In the genomic region with DNA sequence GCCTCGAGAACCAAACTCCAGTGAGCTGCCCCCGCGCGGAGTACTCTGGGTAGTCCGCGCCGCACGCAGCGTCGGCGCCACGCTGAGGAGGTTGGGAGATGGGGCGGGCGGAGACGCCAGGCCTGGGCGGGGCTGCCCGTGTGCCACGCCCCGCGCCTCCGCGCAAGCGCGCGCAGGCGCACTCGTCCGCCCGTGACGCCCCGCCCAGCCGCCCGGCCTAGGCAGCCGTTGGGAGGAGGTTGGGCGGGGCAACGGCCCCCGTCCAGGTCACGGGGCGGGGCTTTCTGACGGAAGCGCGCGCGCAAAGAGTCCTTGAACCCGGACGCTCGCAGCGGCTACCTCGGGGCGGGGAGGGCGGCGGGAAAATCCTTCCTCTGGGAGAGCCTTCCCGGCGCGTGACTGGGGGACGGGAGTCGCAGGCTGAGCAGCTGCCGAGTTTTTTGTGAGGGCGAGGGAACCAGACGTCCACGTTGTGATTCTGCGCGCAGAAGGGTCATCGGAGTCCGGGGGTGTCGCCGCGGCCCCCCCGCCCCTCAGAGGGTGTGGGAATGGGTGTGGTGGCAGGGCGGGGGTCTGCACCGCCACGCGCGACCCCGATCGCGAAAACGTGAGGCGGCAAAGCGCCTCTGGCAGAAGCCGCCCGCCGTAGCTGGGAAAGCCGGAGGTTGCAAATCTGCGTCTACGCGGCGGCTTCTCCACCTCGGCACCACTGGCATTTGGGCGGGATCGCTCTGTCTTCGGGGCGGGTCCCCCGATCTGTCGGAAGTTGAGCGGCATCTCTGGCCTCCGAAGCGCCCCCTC, we compare ENCODE assay signal across 1 cellular context.
TF ChIP-seq lines count a peak whose summit lies in the region.

A gene with protein sequence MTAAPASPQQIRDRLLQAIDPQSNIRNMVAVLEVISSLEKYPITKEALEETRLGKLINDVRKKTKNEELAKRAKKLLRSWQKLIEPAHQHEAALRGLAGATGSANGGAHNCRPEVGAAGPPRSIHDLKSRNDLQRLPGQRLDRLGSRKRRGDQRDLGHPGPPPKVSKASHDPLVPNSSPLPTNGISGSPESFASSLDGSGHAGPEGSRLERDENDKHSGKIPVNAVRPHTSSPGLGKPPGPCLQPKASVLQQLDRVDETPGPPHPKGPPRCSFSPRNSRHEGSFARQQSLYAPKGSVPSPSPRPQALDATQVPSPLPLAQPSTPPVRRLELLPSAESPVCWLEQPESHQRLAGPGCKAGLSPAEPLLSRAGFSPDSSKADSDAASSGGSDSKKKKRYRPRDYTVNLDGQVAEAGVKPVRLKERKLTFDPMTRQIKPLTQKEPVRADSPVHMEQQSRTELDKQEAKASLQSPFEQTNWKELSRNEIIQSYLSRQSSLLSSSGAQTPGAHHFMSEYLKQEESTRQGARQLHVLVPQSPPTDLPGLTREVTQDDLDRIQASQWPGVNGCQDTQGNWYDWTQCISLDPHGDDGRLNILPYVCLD (minus strand): TSS at position 22 of the 801 bp plus-strand sequence. CDS start 261 bp downstream, outside the sequence.

TF ChIP-seq in K562, 482 proteins besides CTCF, POLR2A, EP300 and RAD21 (continued from another document and continues in another):
- TF ChIP-seq, protein P1, sequence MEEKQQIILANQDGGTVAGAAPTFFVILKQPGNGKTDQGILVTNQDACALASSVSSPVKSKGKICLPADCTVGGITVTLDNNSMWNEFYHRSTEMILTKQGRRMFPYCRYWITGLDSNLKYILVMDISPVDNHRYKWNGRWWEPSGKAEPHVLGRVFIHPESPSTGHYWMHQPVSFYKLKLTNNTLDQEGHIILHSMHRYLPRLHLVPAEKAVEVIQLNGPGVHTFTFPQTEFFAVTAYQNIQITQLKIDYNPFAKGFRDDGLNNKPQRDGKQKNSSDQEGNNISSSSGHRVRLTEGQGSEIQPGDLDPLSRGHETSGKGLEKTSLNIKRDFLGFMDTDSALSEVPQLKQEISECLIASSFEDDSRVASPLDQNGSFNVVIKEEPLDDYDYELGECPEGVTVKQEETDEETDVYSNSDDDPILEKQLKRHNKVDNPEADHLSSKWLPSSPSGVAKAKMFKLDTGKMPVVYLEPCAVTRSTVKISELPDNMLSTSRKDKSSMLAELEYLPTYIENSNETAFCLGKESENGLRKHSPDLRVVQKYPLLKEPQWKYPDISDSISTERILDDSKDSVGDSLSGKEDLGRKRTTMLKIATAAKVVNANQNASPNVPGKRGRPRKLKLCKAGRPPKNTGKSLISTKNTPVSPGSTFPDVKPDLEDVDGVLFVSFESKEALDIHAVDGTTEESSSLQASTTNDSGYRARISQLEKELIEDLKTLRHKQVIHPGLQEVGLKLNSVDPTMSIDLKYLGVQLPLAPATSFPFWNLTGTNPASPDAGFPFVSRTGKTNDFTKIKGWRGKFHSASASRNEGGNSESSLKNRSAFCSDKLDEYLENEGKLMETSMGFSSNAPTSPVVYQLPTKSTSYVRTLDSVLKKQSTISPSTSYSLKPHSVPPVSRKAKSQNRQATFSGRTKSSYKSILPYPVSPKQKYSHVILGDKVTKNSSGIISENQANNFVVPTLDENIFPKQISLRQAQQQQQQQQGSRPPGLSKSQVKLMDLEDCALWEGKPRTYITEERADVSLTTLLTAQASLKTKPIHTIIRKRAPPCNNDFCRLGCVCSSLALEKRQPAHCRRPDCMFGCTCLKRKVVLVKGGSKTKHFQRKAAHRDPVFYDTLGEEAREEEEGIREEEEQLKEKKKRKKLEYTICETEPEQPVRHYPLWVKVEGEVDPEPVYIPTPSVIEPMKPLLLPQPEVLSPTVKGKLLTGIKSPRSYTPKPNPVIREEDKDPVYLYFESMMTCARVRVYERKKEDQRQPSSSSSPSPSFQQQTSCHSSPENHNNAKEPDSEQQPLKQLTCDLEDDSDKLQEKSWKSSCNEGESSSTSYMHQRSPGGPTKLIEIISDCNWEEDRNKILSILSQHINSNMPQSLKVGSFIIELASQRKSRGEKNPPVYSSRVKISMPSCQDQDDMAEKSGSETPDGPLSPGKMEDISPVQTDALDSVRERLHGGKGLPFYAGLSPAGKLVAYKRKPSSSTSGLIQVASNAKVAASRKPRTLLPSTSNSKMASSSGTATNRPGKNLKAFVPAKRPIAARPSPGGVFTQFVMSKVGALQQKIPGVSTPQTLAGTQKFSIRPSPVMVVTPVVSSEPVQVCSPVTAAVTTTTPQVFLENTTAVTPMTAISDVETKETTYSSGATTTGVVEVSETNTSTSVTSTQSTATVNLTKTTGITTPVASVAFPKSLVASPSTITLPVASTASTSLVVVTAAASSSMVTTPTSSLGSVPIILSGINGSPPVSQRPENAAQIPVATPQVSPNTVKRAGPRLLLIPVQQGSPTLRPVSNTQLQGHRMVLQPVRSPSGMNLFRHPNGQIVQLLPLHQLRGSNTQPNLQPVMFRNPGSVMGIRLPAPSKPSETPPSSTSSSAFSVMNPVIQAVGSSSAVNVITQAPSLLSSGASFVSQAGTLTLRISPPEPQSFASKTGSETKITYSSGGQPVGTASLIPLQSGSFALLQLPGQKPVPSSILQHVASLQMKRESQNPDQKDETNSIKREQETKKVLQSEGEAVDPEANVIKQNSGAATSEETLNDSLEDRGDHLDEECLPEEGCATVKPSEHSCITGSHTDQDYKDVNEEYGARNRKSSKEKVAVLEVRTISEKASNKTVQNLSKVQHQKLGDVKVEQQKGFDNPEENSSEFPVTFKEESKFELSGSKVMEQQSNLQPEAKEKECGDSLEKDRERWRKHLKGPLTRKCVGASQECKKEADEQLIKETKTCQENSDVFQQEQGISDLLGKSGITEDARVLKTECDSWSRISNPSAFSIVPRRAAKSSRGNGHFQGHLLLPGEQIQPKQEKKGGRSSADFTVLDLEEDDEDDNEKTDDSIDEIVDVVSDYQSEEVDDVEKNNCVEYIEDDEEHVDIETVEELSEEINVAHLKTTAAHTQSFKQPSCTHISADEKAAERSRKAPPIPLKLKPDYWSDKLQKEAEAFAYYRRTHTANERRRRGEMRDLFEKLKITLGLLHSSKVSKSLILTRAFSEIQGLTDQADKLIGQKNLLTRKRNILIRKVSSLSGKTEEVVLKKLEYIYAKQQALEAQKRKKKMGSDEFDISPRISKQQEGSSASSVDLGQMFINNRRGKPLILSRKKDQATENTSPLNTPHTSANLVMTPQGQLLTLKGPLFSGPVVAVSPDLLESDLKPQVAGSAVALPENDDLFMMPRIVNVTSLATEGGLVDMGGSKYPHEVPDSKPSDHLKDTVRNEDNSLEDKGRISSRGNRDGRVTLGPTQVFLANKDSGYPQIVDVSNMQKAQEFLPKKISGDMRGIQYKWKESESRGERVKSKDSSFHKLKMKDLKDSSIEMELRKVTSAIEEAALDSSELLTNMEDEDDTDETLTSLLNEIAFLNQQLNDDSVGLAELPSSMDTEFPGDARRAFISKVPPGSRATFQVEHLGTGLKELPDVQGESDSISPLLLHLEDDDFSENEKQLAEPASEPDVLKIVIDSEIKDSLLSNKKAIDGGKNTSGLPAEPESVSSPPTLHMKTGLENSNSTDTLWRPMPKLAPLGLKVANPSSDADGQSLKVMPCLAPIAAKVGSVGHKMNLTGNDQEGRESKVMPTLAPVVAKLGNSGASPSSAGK (IDR thresholded peaks at IDR 0.05), result no peak; the same call in 1 of the 2 replicates
- no peak for TF ChIP-seq ZNF764 (CRISPR knock-in tag; IDR thresholded peaks at IDR 0.05; ENCODE audit: low read depth)
- TF ChIP-seq, protein P2, sequence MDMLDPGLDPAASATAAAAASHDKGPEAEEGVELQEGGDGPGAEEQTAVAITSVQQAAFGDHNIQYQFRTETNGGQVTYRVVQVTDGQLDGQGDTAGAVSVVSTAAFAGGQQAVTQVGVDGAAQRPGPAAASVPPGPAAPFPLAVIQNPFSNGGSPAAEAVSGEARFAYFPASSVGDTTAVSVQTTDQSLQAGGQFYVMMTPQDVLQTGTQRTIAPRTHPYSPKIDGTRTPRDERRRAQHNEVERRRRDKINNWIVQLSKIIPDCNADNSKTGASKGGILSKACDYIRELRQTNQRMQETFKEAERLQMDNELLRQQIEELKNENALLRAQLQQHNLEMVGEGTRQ (CRISPR knock-in tag; IDR thresholded peaks at IDR 0.05), result peak; percentile 68
- no peak for TF ChIP-seq TCF3 (CRISPR knock-in tag; IDR thresholded peaks at IDR 0.05)
- TF ChIP-seq TSC22D4 (tag; IDR thresholded peaks at IDR 0.05), result no peak
- TF ChIP-seq C11orf30 (IDR thresholded peaks at IDR 0.05; ENCODE audit: low read depth), result no peak
- no peak for TF ChIP-seq ZNF324 (CRISPR knock-in tag; IDR thresholded peaks at IDR 0.05)
- TF ChIP-seq SRSF1 (IDR thresholded peaks at IDR 0.05; ENCODE audit: low read depth, low read length), result no peak
- peak; percentile 90 for TF ChIP-seq CCNT2 (IDR thresholded peaks at IDR 0.05; ENCODE audit: borderline replicate concordance, extremely low read depth, insufficient read length, low read depth, low read length)
- TF ChIP-seq HMG20A (CRISPR knock-in tag; conservative IDR thresholded peaks at IDR 0.05), result no peak
- peak; percentile 28; the same call in 1 of the 2 replicates for TF ChIP-seq DMBX1 (CRISPR knock-in tag; IDR thresholded peaks at IDR 0.05; ENCODE audit: borderline replicate concordance)
- no peak for TF ChIP-seq PRMT5 (CRISPR knock-in tag; IDR thresholded peaks at IDR 0.05)
- no peak for TF ChIP-seq GABPB2 (CRISPR knock-in tag; conservative IDR thresholded peaks at IDR 0.05)
- peak in 1 of 2 experiments; percentile 85; a peak in 2 of 4 replicates for TF ChIP-seq FOXK2 (conservative IDR thresholded peaks at IDR 0.05 in 1 of 2, IDR thresholded peaks at IDR 0.05 in 1 of 2; ENCODE audit: low read depth in 2 of 2)
- no peak for TF ChIP-seq NFE2L1 (tag; IDR thresholded peaks at IDR 0.05; ENCODE audit: borderline replicate concordance, low read depth)
- no peak for TF ChIP-seq ZNF133 (CRISPR knock-in tag; IDR thresholded peaks at IDR 0.05)
- no peak for TF ChIP-seq MCM3 (IDR thresholded peaks at IDR 0.05)
- TF ChIP-seq ZKSCAN1 (IDR thresholded peaks at IDR 0.05; ENCODE audit: low read depth, low read length), result no peak
- TF ChIP-seq, protein P3, sequence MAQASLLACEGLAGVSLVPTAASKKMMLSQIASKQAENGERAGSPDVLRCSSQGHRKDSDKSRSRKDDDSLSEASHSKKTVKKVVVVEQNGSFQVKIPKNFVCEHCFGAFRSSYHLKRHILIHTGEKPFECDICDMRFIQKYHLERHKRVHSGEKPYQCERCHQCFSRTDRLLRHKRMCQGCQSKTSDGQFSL (CRISPR knock-in tag; IDR thresholded peaks at IDR 0.05), result peak; percentile 71
- TF ChIP-seq, protein P3 (tag; IDR thresholded peaks at IDR 0.05), result no peak
- 0 out of 2 replicates have a peak, but pooled peaks have one; percentile 18 for TF ChIP-seq FOSL1 (tag; conservative IDR thresholded peaks at IDR 0.05)
- 0 out of 2 replicates have a peak, but pooled peaks have one; percentile 8 for TF ChIP-seq GATAD2B (IDR thresholded peaks at IDR 0.05; ENCODE audit: borderline replicate concordance)
- TF ChIP-seq, protein P4, sequence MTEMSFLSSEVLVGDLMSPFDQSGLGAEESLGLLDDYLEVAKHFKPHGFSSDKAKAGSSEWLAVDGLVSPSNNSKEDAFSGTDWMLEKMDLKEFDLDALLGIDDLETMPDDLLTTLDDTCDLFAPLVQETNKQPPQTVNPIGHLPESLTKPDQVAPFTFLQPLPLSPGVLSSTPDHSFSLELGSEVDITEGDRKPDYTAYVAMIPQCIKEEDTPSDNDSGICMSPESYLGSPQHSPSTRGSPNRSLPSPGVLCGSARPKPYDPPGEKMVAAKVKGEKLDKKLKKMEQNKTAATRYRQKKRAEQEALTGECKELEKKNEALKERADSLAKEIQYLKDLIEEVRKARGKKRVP (CRISPR knock-in tag; IDR thresholded peaks at IDR 0.05), result no peak
- peak; percentile 51 for TF ChIP-seq ESRRA (IDR thresholded peaks at IDR 0.05; ENCODE audit: borderline replicate concordance, low read depth)
- no peak for TF ChIP-seq STAG1 (CRISPR knock-in tag; IDR thresholded peaks at IDR 0.05; ENCODE audit: borderline replicate concordance)
- TF ChIP-seq ZNF124 (CRISPR knock-in tag; IDR thresholded peaks at IDR 0.05), result no peak
- no peak for TF ChIP-seq CHD4 (IDR thresholded peaks at IDR 0.05; ENCODE audit: insufficient read depth, insufficient replicate concordance, low read depth, low read length, poor library complexity, severe bottlenecking)
- TF ChIP-seq TAF7 (tag; IDR thresholded peaks at IDR 0.05), result no peak; the same call in 1 of the 2 replicates
- TF ChIP-seq MCM2 (IDR thresholded peaks at IDR 0.05; ENCODE audit: low read depth), result no peak
